ENCODE assay signal across 1 cellular context in the genomic region with DNA sequence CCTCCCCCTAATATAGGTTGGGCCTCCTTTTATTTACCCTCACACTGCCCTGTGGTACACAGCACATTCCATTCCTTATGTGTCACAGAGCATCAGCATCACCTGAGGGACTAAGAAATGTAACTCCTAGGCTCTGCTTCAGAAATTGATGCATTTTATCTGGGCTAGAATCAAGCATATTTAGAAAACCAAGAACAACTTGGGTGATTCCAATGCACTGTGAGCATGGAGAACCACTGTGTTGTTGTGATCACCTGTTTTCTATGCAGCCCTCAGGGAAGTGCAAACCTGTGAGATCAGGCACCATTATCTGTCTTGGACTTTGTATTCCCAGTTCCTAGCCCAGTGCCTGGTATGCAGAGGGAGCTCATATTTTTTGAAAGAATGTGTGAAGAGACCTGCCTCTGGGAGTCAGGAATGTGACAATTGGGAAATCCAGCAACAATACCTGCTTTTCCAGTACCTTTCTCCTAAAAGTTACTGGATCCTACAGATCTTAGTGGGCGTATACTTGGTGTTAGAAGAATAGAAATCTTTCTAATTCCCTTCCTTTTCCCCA.
TF ChIP-seq lines count a peak whose summit lies in the region.

No MANE protein-coding gene starts in this region.

TF ChIP-seq in HepG2, 621 proteins besides CTCF, POLR2A, EP300 and RAD21 (continued from another document and continues in another):
- TF ChIP-seq NCOR1 (IDR thresholded peaks at IDR 0.05; ENCODE audit: borderline replicate concordance, low read length) (peak; percentile 87), CEBPG (CRISPR knock-in tag; IDR thresholded peaks at IDR 0.05) (peak; percentile 73; the same call in 1 of the 2 replicates), SALL1 (CRISPR knock-in tag; IDR thresholded peaks at IDR 0.05) (peak; percentile 58; the same call in 1 of the 2 replicates), TEAD3 (CRISPR knock-in tag; optimal IDR thresholded peaks at IDR 0.05; ENCODE audit: borderline replicate concordance) (peak; percentile 100), ZNF644 (CRISPR knock-in tag; IDR thresholded peaks at IDR 0.05; ENCODE audit: low read depth) (peak; percentile 66), ZNF260 (CRISPR knock-in tag; IDR thresholded peaks at IDR 0.05; ENCODE audit: borderline replicate concordance, low read depth) (no peak), CREB1 (IDR thresholded peaks at IDR 0.05) (no peak), CREB1 (CRISPR knock-in tag; IDR thresholded peaks at IDR 0.05) (peak; percentile 44), MED13 (CRISPR knock-in tag; IDR thresholded peaks at IDR 0.05) (0 out of 2 replicates have a peak, but pooled peaks have one; percentile 33), SOX5 (CRISPR knock-in tag; IDR thresholded peaks at IDR 0.05; ENCODE audit: borderline replicate concordance) (peak; percentile 63; the same call in 1 of the 2 replicates), HDAC2 (CRISPR knock-in tag; IDR thresholded peaks at IDR 0.05) (peak; percentile 81), FOXO1 (CRISPR knock-in tag; IDR thresholded peaks at IDR 0.05) (0 out of 2 replicates have a peak, but pooled peaks have one; percentile 19), ZNF121 (CRISPR knock-in tag; IDR thresholded peaks at IDR 0.05) (peak; percentile 49; the same call in 1 of the 2 replicates), ZNF629 (CRISPR knock-in tag; conservative IDR thresholded peaks at IDR 0.05) (peak; percentile 49; the same call in 1 of the 2 replicates), IRF2 (CRISPR knock-in tag; IDR thresholded peaks at IDR 0.05) (peak; percentile 52; the same call in 1 of the 2 replicates), HOXA7 (CRISPR knock-in tag; IDR thresholded peaks at IDR 0.05) (no peak), SP5 (CRISPR knock-in tag; IDR thresholded peaks at IDR 0.05; ENCODE audit: borderline replicate concordance, low read depth) (peak; percentile 39; the same call in 1 of the 2 replicates), HNRNPK (IDR thresholded peaks at IDR 0.05; ENCODE audit: low read depth, low read length, poor library complexity, severe bottlenecking) (no peak), ZNF607 (CRISPR knock-in tag; IDR thresholded peaks at IDR 0.05; ENCODE audit: borderline replicate concordance) (0 out of 2 replicates have a peak, but pooled peaks have one; percentile 19), LCORL (IDR thresholded peaks at IDR 0.05) (peak; percentile 87), LCORL (CRISPR knock-in tag; IDR thresholded peaks at IDR 0.05) (peak; percentile 95), ZC3H13 (CRISPR knock-in tag; IDR thresholded peaks at IDR 0.05) (peak; percentile 49; the same call in 1 of the 2 replicates)
- TF ChIP-seq, protein P1, sequence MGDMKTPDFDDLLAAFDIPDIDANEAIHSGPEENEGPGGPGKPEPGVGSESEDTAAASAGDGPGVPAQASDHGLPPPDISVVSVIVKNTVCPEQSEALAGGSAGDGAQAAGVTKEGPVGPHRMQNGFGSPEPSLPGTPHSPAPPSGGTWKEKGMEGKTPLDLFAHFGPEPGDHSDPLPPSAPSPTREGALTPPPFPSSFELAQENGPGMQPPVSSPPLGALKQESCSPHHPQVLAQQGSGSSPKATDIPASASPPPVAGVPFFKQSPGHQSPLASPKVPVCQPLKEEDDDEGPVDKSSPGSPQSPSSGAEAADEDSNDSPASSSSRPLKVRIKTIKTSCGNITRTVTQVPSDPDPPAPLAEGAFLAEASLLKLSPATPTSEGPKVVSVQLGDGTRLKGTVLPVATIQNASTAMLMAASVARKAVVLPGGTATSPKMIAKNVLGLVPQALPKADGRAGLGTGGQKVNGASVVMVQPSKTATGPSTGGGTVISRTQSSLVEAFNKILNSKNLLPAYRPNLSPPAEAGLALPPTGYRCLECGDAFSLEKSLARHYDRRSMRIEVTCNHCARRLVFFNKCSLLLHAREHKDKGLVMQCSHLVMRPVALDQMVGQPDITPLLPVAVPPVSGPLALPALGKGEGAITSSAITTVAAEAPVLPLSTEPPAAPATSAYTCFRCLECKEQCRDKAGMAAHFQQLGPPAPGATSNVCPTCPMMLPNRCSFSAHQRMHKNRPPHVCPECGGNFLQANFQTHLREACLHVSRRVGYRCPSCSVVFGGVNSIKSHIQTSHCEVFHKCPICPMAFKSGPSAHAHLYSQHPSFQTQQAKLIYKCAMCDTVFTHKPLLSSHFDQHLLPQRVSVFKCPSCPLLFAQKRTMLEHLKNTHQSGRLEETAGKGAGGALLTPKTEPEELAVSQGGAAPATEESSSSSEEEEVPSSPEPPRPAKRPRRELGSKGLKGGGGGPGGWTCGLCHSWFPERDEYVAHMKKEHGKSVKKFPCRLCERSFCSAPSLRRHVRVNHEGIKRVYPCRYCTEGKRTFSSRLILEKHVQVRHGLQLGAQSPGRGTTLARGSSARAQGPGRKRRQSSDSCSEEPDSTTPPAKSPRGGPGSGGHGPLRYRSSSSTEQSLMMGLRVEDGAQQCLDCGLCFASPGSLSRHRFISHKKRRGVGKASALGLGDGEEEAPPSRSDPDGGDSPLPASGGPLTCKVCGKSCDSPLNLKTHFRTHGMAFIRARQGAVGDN (CRISPR knock-in tag; IDR thresholded peaks at IDR 0.05): no peak
- TF ChIP-seq, protein P2, sequence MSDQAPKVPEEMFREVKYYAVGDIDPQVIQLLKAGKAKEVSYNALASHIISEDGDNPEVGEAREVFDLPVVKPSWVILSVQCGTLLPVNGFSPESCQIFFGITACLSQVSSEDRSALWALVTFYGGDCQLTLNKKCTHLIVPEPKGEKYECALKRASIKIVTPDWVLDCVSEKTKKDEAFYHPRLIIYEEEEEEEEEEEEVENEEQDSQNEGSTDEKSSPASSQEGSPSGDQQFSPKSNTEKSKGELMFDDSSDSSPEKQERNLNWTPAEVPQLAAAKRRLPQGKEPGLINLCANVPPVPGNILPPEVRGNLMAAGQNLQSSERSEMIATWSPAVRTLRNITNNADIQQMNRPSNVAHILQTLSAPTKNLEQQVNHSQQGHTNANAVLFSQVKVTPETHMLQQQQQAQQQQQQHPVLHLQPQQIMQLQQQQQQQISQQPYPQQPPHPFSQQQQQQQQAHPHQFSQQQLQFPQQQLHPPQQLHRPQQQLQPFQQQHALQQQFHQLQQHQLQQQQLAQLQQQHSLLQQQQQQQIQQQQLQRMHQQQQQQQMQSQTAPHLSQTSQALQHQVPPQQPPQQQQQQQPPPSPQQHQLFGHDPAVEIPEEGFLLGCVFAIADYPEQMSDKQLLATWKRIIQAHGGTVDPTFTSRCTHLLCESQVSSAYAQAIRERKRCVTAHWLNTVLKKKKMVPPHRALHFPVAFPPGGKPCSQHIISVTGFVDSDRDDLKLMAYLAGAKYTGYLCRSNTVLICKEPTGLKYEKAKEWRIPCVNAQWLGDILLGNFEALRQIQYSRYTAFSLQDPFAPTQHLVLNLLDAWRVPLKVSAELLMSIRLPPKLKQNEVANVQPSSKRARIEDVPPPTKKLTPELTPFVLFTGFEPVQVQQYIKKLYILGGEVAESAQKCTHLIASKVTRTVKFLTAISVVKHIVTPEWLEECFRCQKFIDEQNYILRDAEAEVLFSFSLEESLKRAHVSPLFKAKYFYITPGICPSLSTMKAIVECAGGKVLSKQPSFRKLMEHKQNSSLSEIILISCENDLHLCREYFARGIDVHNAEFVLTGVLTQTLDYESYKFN (CRISPR knock-in tag; conservative IDR thresholded peaks at IDR 0.05): peak; percentile 72
- TF ChIP-seq, protein P3, sequence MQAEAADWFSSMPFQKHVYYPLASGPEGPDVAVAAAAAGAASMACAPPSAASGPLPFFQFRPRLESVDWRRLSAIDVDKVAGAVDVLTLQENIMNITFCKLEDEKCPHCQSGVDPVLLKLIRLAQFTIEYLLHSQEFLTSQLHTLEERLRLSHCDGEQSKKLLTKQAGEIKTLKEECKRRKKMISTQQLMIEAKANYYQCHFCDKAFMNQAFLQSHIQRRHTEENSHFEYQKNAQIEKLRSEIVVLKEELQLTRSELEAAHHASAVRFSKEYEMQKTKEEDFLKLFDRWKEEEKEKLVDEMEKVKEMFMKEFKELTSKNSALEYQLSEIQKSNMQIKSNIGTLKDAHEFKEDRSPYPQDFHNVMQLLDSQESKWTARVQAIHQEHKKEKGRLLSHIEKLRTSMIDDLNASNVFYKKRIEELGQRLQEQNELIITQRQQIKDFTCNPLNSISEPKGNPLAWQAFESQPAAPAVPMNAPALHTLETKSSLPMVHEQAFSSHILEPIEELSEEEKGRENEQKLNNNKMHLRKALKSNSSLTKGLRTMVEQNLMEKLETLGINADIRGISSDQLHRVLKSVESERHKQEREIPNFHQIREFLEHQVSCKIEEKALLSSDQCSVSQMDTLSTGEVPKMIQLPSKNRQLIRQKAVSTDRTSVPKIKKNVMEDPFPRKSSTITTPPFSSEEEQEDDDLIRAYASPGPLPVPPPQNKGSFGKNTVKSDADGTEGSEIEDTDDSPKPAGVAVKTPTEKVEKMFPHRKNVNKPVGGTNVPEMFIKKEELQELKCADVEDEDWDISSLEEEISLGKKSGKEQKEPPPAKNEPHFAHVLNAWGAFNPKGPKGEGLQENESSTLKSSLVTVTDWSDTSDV (CRISPR knock-in tag; IDR thresholded peaks at IDR 0.05): no peak
- TF ChIP-seq, protein P4, sequence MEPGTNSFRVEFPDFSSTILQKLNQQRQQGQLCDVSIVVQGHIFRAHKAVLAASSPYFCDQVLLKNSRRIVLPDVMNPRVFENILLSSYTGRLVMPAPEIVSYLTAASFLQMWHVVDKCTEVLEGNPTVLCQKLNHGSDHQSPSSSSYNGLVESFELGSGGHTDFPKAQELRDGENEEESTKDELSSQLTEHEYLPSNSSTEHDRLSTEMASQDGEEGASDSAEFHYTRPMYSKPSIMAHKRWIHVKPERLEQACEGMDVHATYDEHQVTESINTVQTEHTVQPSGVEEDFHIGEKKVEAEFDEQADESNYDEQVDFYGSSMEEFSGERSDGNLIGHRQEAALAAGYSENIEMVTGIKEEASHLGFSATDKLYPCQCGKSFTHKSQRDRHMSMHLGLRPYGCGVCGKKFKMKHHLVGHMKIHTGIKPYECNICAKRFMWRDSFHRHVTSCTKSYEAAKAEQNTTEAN (CRISPR knock-in tag; conservative IDR thresholded peaks at IDR 0.05): no peak
- TF ChIP-seq, protein P5, sequence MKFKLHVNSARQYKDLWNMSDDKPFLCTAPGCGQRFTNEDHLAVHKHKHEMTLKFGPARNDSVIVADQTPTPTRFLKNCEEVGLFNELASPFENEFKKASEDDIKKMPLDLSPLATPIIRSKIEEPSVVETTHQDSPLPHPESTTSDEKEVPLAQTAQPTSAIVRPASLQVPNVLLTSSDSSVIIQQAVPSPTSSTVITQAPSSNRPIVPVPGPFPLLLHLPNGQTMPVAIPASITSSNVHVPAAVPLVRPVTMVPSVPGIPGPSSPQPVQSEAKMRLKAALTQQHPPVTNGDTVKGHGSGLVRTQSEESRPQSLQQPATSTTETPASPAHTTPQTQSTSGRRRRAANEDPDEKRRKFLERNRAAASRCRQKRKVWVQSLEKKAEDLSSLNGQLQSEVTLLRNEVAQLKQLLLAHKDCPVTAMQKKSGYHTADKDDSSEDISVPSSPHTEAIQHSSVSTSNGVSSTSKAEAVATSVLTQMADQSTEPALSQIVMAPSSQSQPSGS (CRISPR knock-in tag; IDR thresholded peaks at IDR 0.05): peak; percentile 68
- TF ChIP-seq, protein P6, sequence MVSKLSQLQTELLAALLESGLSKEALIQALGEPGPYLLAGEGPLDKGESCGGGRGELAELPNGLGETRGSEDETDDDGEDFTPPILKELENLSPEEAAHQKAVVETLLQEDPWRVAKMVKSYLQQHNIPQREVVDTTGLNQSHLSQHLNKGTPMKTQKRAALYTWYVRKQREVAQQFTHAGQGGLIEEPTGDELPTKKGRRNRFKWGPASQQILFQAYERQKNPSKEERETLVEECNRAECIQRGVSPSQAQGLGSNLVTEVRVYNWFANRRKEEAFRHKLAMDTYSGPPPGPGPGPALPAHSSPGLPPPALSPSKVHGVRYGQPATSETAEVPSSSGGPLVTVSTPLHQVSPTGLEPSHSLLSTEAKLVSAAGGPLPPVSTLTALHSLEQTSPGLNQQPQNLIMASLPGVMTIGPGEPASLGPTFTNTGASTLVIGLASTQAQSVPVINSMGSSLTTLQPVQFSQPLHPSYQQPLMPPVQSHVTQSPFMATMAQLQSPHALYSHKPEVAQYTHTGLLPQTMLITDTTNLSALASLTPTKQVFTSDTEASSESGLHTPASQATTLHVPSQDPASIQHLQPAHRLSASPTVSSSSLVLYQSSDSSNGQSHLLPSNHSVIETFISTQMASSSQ (IDR thresholded peaks at IDR 0.05; ENCODE audit: low read depth): 0 out of 2 replicates have a peak, but pooled peaks have one; percentile 13
- TF ChIP-seq, protein P6 (CRISPR knock-in tag; IDR thresholded peaks at IDR 0.05; ENCODE audit: borderline replicate concordance): no peak
- TF ChIP-seq, protein P7, sequence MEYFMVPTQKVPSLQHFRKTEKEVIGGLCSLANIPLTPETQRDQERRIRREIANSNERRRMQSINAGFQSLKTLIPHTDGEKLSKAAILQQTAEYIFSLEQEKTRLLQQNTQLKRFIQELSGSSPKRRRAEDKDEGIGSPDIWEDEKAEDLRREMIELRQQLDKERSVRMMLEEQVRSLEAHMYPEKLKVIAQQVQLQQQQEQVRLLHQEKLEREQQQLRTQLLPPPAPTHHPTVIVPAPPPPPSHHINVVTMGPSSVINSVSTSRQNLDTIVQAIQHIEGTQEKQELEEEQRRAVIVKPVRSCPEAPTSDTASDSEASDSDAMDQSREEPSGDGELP (IDR thresholded peaks at IDR 0.05; ENCODE audit: borderline replicate concordance, low read depth): peak; percentile 28; the same call in 1 of the 2 replicates
- TF ChIP-seq, protein P8, sequence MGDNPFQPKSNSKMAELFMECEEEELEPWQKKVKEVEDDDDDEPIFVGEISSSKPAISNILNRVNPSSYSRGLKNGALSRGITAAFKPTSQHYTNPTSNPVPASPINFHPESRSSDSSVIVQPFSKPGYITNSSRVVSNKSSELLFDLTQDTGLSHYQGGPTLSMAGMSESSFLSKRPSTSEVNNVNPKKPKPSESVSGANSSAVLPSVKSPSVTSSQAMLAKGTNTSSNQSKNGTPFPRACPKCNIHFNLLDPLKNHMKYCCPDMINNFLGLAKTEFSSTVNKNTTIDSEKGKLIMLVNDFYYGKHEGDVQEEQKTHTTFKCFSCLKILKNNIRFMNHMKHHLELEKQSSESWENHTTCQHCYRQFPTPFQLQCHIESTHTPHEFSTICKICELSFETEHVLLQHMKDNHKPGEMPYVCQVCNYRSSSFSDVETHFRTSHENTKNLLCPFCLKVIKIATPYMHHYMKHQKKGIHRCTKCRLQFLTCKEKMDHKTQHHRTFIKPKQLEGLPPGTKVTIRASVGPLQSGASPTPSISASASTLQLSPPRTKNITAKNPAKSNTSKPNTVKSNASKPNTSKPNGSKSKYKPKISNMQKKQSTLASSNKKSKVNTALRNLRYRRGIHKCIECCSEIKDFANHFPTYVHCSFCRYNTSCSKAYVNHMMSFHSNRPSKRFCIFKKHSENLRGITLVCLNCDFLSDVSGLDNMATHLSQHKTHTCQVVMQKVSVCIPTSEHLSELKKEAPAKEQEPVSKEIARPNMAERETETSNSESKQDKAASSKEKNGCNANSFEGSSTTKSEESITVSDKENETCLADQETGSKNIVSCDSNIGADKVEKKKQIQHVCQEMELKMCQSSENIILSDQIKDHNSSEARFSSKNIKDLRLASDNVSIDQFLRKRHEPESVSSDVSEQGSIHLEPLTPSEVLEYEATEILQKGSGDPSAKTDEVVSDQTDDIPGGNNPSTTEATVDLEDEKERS (CRISPR knock-in tag; IDR thresholded peaks at IDR 0.05): peak; percentile 52; the same call in 1 of the 2 replicates
